Comparison of ENCODE assay signal across 20 cellular contexts in the genomic region with DNA sequence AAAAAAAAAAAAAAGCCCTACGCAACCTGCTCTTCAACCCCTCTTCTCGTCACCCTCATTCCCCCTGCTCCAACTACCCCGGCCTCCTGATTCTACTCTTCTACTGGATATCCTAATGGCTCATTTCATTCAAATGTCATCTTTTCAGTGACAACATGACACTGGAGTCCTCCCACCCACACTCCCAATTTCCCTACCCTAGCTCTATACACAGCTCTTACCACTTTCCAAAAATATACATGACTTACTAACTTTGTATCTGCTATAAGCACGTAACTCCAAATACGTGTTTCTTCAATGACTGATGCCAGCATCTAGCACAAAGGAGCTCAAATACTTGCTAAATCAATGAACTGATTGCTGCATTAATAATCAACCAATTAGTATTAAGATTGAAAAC. TPM values are rescaled to one million over a fixed set of nuclear protein-coding genes. Genes with fewer than 3 reads are reported as not detected.
DNase-seq lines count a peak whose midpoint lies in the region; ATAC-seq and TF ChIP-seq lines count a peak whose summit lies in the region.
"Had no signal": no experiment of that assay in that cellular context is flagged by ENCODE, and none has a peak within 500 bp of the region (broad histone marks: within the 10 kb centered on the region; RNA-seq: fewer than 3 reads in every experiment).

No MANE protein-coding gene starts in this region.

- no TSS peak for BruUV-seq in Caco-2 (replicated peaks; lab: Mats Ljungman, UMichigan)

- H3K9me3 ChIP-seq in Caco-2 (no peaks in the 10 kb centered on the region), endodermal cell (ENCODE audit: control insufficient read depth, low read length) (no peaks in the 10 kb centered on the region)
- H3K9me3 ChIP-seq: Peyer's patch, sigmoid colon had no signal

- intact Hi-C loops in CD14-positive monocyte (cut with micrococcal nuclease) = no loop called here
- intact Hi-C loops in Caco-2 (cut with micrococcal nuclease; ENCODE audit: unreplicated experiment) = no loop called here

- DNase-seq in CD14-positive monocyte (ENCODE audit: low spot score) (no peak), Caco-2 (no peak), WTC11 (ENCODE audit: low spot score) (no peak), cortex of kidney (lab: John Stamatoyannopoulos, UW) (no peak), endodermal cell (no peak)
- DNase-seq in activated CD8-positive, alpha-beta memory T cell treated with anti-CD3 and anti-CD28 coated beads, Interleukin-2, amount 50 U/mL, for 48 hours = no peak
- DNase-seq: activated CD4-positive, alpha-beta T cell treated with anti-CD3 and anti-CD28 coated beads, Interleukin-2, amount 50 U/mL, for 48 hours; amniotic stem cell; DMS53; mesenchymal stem cell; NCI-H1417 treated with DMSO at 0.1 percent for 48 hours; NCI-H2171 treated with DMSO at 0.1 percent for 48 hours; Peyer's patch; sigmoid colon; stimulated activated CD4-positive, alpha-beta T cell treated with anti-CD3 and anti-CD28 coated beads, Interleukin-2, amount 100 ng/mL, for 24 hours had no signal

- H3K27ac ChIP-seq in endodermal cell (ENCODE audit: low read depth, low read length) = no peak overlapping the region
- H3K27ac ChIP-seq: hepatocyte, KMS-11, Peyer's patch, sigmoid colon had no signal

- H3K27me3 ChIP-seq in Caco-2 (replicated peaks; ENCODE audit: control insufficient read depth, insufficient read depth, low read length) (no peaks in the 10 kb centered on the region), endodermal cell (ENCODE audit: control insufficient read depth, insufficient read depth, low read length, poor library complexity, severe bottlenecking) (no peaks in the 10 kb centered on the region)
- H3K27me3 ChIP-seq: hepatocyte, Peyer's patch, sigmoid colon had no signal

- WGBS in endodermal cell (ENCODE audit: insufficient coverage in 1 of 2, insufficient read length in 1 of 2), 2 experiments = 81 to 94% methylated on average over 3 to 5 of the region's 5 CpGs

- H3K36me3 Mint-ChIP-seq in CD14-positive monocyte = peaks cover 15 to 23% of the 10 kb centered on the region in 2 donors
- H3K36me3 Mint-ChIP-seq in Caco-2 (ENCODE audit: insufficient read depth, unreplicated experiment) = peaks cover 30% of the 10 kb centered on the region
- H3K36me3 Mint-ChIP-seq in WTC11 = peaks cover 14% of the 10 kb centered on the region
- H3K36me3 Mint-ChIP-seq in nephron (ENCODE audit: low read depth) = peaks cover 16% of the 10 kb centered on the region
- peaks cover 14% of the 10 kb centered on the region for H3K36me3 Mint-ChIP-seq in endodermal cell (ENCODE audit: low read depth)

- no peak for ATAC-seq in WTC11
- no peak for ATAC-seq in GM21825 (IDR thresholded peaks at IDR 0.05; ENCODE audit: unreplicated experiment)

- CTCF ChIA-PET in Caco-2 (lab: Charles Lee) (interaction anchor here (0.7 to 1.1 kb wide), 3 partner anchors 9 to 360 kb away, joined by 3 to 7 read pairs (median 3); no protein-coding TSS in a partner anchor), WTC11 (lab: Charles Lee) (interaction anchor here (0.6 to 1.9 kb wide), 3 partner anchors 12 to 370 kb away, joined by 4 to 8 read pairs (median 5); partner anchors contain the start of gene PDCD6IP)

- H3K4me3 Mint-ChIP-seq in CD14-positive monocyte (peak overlapping the region; percentile 56 to 64), Caco-2 (ENCODE audit: unreplicated experiment) (no peak overlapping the region), WTC11 (no peak overlapping the region; the same call in 1 of the 2 replicates), nephron (no peak overlapping the region), endodermal cell (no peak overlapping the region)
- H3K4me3 Mint-ChIP-seq: activated T-helper 1 cell treated with anti-CD3 and anti-CD28 coated beads, Interleukin-12 subunit alpha, Interleukin-12 subunit beta, Interleukin-2, Interleukin-4 antibody, amounts not matched to agents 30 ng/mL and 10 ng/mL and 1 ng/mL, durations not matched to agents 14 hours and 24 hours and 36 hours had no signal

- POLR2A ChIA-PET in Caco-2 (lab: Charles Lee) (interaction anchor here (0.6 kb wide), 2 partner anchors 64 to 187 kb away, joined by 6 to 8 read pairs; no protein-coding TSS in a partner anchor), WTC11 (lab: Charles Lee) (interaction anchor here (0.7 to 1.3 kb wide), 2 partner anchors 12 to 149 kb away, joined by 3 to 5 read pairs; no protein-coding TSS in a partner anchor)

- peaks cover 0 to 2% (median 0%) of the 10 kb centered on the region in 7 donors for H3K9me3 Mint-ChIP-seq in CD14-positive monocyte
- H3K9me3 Mint-ChIP-seq in Caco-2 (ENCODE audit: unreplicated experiment) = no peaks in the 10 kb centered on the region
- H3K9me3 Mint-ChIP-seq in WTC11 = no peaks in the 10 kb centered on the region
- H3K9me3 Mint-ChIP-seq in nephron = no peaks in the 10 kb centered on the region
- H3K9me3 Mint-ChIP-seq in endodermal cell = no peaks in the 10 kb centered on the region
- H3K9me3 Mint-ChIP-seq: activated T-helper 1 cell treated with anti-CD3 and anti-CD28 coated beads, Interleukin-12 subunit alpha, Interleukin-12 subunit beta, Interleukin-2, Interleukin-4 antibody, amounts not matched to agents 30 ng/mL and 10 ng/mL and 1 ng/mL, durations not matched to agents 14 hours and 24 hours and 36 hours had no signal

- H3K27me3 Mint-ChIP-seq in CD14-positive monocyte (ENCODE audit: low read depth in 3 of 3) = no peaks in the 10 kb centered on the region
- no peaks in the 10 kb centered on the region for H3K27me3 Mint-ChIP-seq in Caco-2 (ENCODE audit: insufficient read depth, unreplicated experiment)
- H3K27me3 Mint-ChIP-seq in WTC11 (ENCODE audit: low read depth) = no peaks in the 10 kb centered on the region
- H3K27me3 Mint-ChIP-seq in nephron (ENCODE audit: low read depth) = no peaks in the 10 kb centered on the region
- no peaks in the 10 kb centered on the region for H3K27me3 Mint-ChIP-seq in endodermal cell (ENCODE audit: insufficient read depth)

- H3K4me1 Mint-ChIP-seq in CD14-positive monocyte = peaks cover 87% of the 10 kb centered on the region
- H3K4me1 Mint-ChIP-seq in Caco-2 (ENCODE audit: low read depth, unreplicated experiment) = peaks cover 25% of the 10 kb centered on the region
- H3K4me1 Mint-ChIP-seq in WTC11 = peaks cover 79% of the 10 kb centered on the region
- peaks cover 62% of the 10 kb centered on the region for H3K4me1 Mint-ChIP-seq in nephron
- H3K4me1 Mint-ChIP-seq in endodermal cell = peaks cover 69% of the 10 kb centered on the region

- H3K4me1 ChIP-seq in Caco-2 = peaks cover 30% of the 10 kb centered on the region
- peaks cover 21% of the 10 kb centered on the region for H3K4me1 ChIP-seq in endodermal cell (ENCODE audit: control insufficient read depth, insufficient read depth, low read length)

- H3K9ac ChIP-seq in endodermal cell (ENCODE audit: extremely low read depth, low read length, poor library complexity, severe bottlenecking) = no peak overlapping the region
- H3K9ac ChIP-seq: KMS-11 had no signal

- no peak overlapping the region for H3K4me3 ChIP-seq in Caco-2 (ENCODE audit: low read depth, low read length)
- no peak overlapping the region for H3K4me3 ChIP-seq in endodermal cell (ENCODE audit: low read length)
- H3K4me3 ChIP-seq: hepatocyte, Peyer's patch, sigmoid colon had no signal

- H3K36me3 ChIP-seq in Caco-2 (ENCODE audit: control insufficient read depth, insufficient read depth, low read length) (no peaks in the 10 kb centered on the region; the same call in 1 of the 2 replicates), endodermal cell (ENCODE audit: control insufficient read depth, insufficient read depth, low read length) (peaks cover 12% of the 10 kb centered on the region)

- H3K27ac Mint-ChIP-seq in CD14-positive monocyte (peak overlapping the region; percentile 83 to 97 (median 89)), Caco-2 (ENCODE audit: unreplicated experiment) (peak overlapping the region; percentile 2), WTC11 (0 out of 2 replicates have a peak overlapping the region, but pooled peaks have one; percentile 2), nephron (peak overlapping the region in 2 of 3 experiments; percentile 2 to 3), endodermal cell (no peak overlapping the region)

- TF ChIP-seq CTCF in CD14-positive monocyte (IDR thresholded peaks at IDR 0.05) (no peak), Caco-2 (IDR thresholded peaks at IDR 0.05; ENCODE audit: insufficient read depth in 1 of 2, low read depth in 1 of 2, low read length in 1 of 2, severe bottlenecking in 1 of 2, unreplicated experiment in 1 of 2) (no peak), WTC11 (IDR thresholded peaks at IDR 0.05) (no peak), nephron (IDR thresholded peaks at IDR 0.05; ENCODE audit: unreplicated experiment in 3 of 3) (no peak), endodermal cell (conservative IDR thresholded peaks at IDR 0.05) (no peak)

TF ChIP-seq in WTC11, 78 proteins besides CTCF, POLR2A, EP300 and RAD21 (continues in another document):
- TF ChIP-seq ZNF121 (CRISPR knock-in tag; IDR thresholded peaks at IDR 0.05) (no peak), SP1 (CRISPR knock-in tag; conservative IDR thresholded peaks at IDR 0.05) (no peak)
- TF ChIP-seq, protein P1, sequence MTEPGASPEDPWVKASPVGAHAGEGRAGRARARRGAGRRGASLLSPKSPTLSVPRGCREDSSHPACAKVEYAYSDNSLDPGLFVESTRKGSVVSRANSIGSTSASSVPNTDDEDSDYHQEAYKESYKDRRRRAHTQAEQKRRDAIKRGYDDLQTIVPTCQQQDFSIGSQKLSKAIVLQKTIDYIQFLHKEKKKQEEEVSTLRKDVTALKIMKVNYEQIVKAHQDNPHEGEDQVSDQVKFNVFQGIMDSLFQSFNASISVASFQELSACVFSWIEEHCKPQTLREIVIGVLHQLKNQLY (CRISPR knock-in tag; IDR thresholded peaks at IDR 0.05) = no peak
- TF ChIP-seq, protein P2, sequence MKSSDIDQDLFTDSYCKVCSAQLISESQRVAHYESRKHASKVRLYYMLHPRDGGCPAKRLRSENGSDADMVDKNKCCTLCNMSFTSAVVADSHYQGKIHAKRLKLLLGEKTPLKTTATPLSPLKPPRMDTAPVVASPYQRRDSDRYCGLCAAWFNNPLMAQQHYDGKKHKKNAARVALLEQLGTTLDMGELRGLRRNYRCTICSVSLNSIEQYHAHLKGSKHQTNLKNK (CRISPR knock-in tag; IDR thresholded peaks at IDR 0.05) = no peak

RNA-seq across cellular contexts. Expression of gene UBP1, which starts 11.4 kb away (rescaled TPM):
- 1 to 10 TPM; 7.8 to 8.8 TPM for polyA plus RNA-seq in CD14-positive monocyte
- total RNA-seq in Caco-2 (2022) (87.7 and 90.8 TPM in 2 replicates), WTC11 (2021) (68.5 to 72.6 TPM (median 69.6 TPM) in 3 replicates), endodermal cell (10 to 100 TPM; 69.2 to 84.5 TPM)
- 65.8 TPM for polyA plus RNA-seq in endodermal cell (2013, experiment 1 of 2)
- polyA plus RNA-seq in endodermal cell (2013, experiment 2 of 2) = 62.4 TPM

Comparison
In these comparisons a context has a peak if more than half of its experiments do, and no peak if none do; other contexts are left out.
1. H3K4me3 Mint-ChIP-seq: peak in CD14-positive monocyte (2 of 2); none in Caco-2 (single experiment), WTC11 (single experiment), nephron (0 of 3) and endodermal cell (single experiment).